ENCODE assay signal across 15 cellular contexts in the genomic region with DNA sequence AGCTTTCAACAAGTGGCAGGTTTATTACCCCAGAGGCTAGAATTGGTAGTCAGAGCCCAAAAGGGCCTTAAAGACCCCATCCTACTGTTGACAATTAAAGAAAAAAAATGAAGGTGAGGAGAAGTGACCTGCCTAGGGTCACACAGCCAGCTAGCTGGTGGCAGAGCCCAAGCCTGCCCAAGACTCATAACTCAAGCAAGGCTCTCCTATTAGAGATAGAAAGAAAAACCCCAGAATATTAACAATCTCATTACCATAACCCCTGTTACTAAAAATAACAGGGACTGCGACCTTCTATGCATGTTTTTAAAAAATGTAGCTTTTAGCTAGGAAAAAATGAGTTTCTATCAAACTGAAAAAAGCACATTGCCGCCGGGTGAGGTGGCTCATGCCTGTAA. TPM values are rescaled to one million over a fixed set of nuclear protein-coding genes. Genes with fewer than 3 reads are reported as not detected.
A peak's percentile ranks its signal among the peaks of the same experiment; 100 is the strongest.
DNase-seq lines count a peak whose midpoint lies in the region; ATAC-seq and TF ChIP-seq lines count a peak whose summit lies in the region.
"Had no signal": no experiment of that assay in that cellular context is flagged by ENCODE, and none has a peak within 500 bp of the region (broad histone marks: within the 10 kb centered on the region; RNA-seq: fewer than 3 reads in every experiment).

No MANE protein-coding gene starts in this region.

- no peak for TF ChIP-seq CTCF in lower lobe of right lung (IDR thresholded peaks at IDR 0.05)
- no peak for TF ChIP-seq CTCF in thyroid gland (IDR thresholded peaks at IDR 0.05)

- no peak for TF ChIP-seq POLR2A in thyroid gland (IDR thresholded peaks at IDR 0.05)

- H3K27ac ChIP-seq in lower lobe of right lung (peak overlapping the region; percentile 80), thyroid gland (peak overlapping the region; percentile 85 to 89 (median 86))

- intact Hi-C loops in activated naive CD4-positive, alpha-beta T cell treated with anti-CD3 and anti-CD28 coated beads for 36 hours (cut with micrococcal nuclease), result no loop called here
- intact Hi-C loops in lower lobe of right lung (cut with DNase I), result no loop called here
- intact Hi-C loops in thyroid gland (cut with DNase I), result no loop called here

- peak overlapping the region; percentile 13 for H3K27ac Mint-ChIP-seq in activated naive CD4-positive, alpha-beta T cell treated with anti-CD3 and anti-CD28 coated beads for 36 hours
- H3K27ac Mint-ChIP-seq in T-helper 17 cell, result peak overlapping the region; percentile 88

- no peaks in the 10 kb centered on the region for H3K27me3 ChIP-seq in lower lobe of right lung (ENCODE audit: low read depth)
- no peaks in the 10 kb centered on the region for H3K27me3 ChIP-seq in thyroid gland
- H3K27me3 ChIP-seq: vagina had no signal

- H3K36me3 Mint-ChIP-seq in activated naive CD4-positive, alpha-beta T cell treated with anti-CD3 and anti-CD28 coated beads for 36 hours (ENCODE audit: low read depth), result peaks cover 5% of the 10 kb centered on the region
- H3K36me3 Mint-ChIP-seq in T-helper 17 cell (ENCODE audit: low read depth), result peaks cover 3% of the 10 kb centered on the region

- H3K27me3 Mint-ChIP-seq in activated naive CD4-positive, alpha-beta T cell treated with anti-CD3 and anti-CD28 coated beads for 36 hours (ENCODE audit: low read depth), result no peaks in the 10 kb centered on the region
- no peaks in the 10 kb centered on the region for H3K27me3 Mint-ChIP-seq in T-helper 17 cell
- H3K27me3 Mint-ChIP-seq: naive thymus-derived CD8-positive, alpha-beta T cell had no signal

- no peaks in the 10 kb centered on the region for H3K9me3 Mint-ChIP-seq in activated naive CD4-positive, alpha-beta T cell treated with anti-CD3 and anti-CD28 coated beads for 36 hours
- H3K9me3 Mint-ChIP-seq: naive thymus-derived CD8-positive, alpha-beta T cell had no signal

- CTCF ChIA-PET in activated naive CD4-positive, alpha-beta T cell treated with anti-CD3 and anti-CD28 coated beads for 36 hours (lab: Charles Lee), result interaction anchor here (0.6 to 1.3 kb wide), 6 partner anchors 12 to 305 kb away, joined by 3 to 4 read pairs (median 3); no protein-coding TSS in a partner anchor

- ATAC-seq in T-helper 17 cell (no peak), lower lobe of right lung (no peak), GM18867 (IDR thresholded peaks at IDR 0.05; ENCODE audit: unreplicated experiment) (no peak)
- ATAC-seq: naive thymus-derived CD8-positive, alpha-beta T cell had no signal

- 83 to 89% methylated on average over 3 of the region's 3 CpGs for WGBS in thyroid gland, 2 donors

- H3K36me3 ChIP-seq in lower lobe of right lung (peaks cover 14% of the 10 kb centered on the region), thyroid gland (peaks cover 0 to 5% of the 10 kb centered on the region in 2 donors)
- H3K36me3 ChIP-seq: vagina had no signal

- DNase-seq in activated naive CD4-positive, alpha-beta T cell treated with anti-CD3 and anti-CD28 coated beads for 36 hours, result no peak
- no peak for DNase-seq in activated naive CD4-positive, alpha-beta T cell treated with anti-CD3 and anti-CD28 coated beads, Interleukin-2, amount 50 U/mL, for 16 hours
- DNase-seq in T-helper 17 cell (no peak), lower lobe of right lung (no peak), thyroid gland (no peak), NCI-H524 (lab: John Stamatoyannopoulos, UW) (no peak), NCI-H2081 treated with DMSO at 0.1 percent for 48 hours (lab: John Stamatoyannopoulos, UW) (no peak)
- DNase-seq: cerebellar nuclear complex; naive thymus-derived CD8-positive, alpha-beta T cell; NCI-H1417; NCI-H524 treated with DMSO at 0.1 percent for 48 hours had no signal

- peaks cover 73% of the 10 kb centered on the region for H3K4me1 Mint-ChIP-seq in activated naive CD4-positive, alpha-beta T cell treated with anti-CD3 and anti-CD28 coated beads for 36 hours (ENCODE audit: low read depth)
- H3K4me1 Mint-ChIP-seq in T-helper 17 cell, result peaks cover 36% of the 10 kb centered on the region

- H3K9me3 ChIP-seq in T-helper 17 cell (ENCODE audit: control insufficient read depth, low read length, poor library complexity, severe bottlenecking), result no peaks in the 10 kb centered on the region
- H3K9me3 ChIP-seq in lower lobe of right lung, result no peaks in the 10 kb centered on the region
- H3K9me3 ChIP-seq in thyroid gland, result no peaks in the 10 kb centered on the region
- H3K9me3 ChIP-seq: vagina had no signal

- peak overlapping the region; percentile 35 for H3K4me3 ChIP-seq in lower lobe of right lung
- H3K4me3 ChIP-seq in thyroid gland (replicated peaks in 1 of 3), result no peak overlapping the region
- H3K4me3 ChIP-seq: vagina had no signal

- H3K4me3 Mint-ChIP-seq in activated naive CD4-positive, alpha-beta T cell treated with anti-CD3 and anti-CD28 coated beads for 36 hours, result no peak overlapping the region
- no peak overlapping the region for H3K4me3 Mint-ChIP-seq in T-helper 17 cell
- H3K4me3 Mint-ChIP-seq: naive thymus-derived CD8-positive, alpha-beta T cell had no signal

- H3K4me1 ChIP-seq in lower lobe of right lung, result peaks cover 95% of the 10 kb centered on the region
- peaks cover 56 to 89% of the 10 kb centered on the region in 2 donors for H3K4me1 ChIP-seq in thyroid gland

RNA-seq across cellular contexts. Expression of gene HSPB9, which starts 14.0 kb away (rescaled TPM):
- total RNA-seq in activated naive CD4-positive, alpha-beta T cell treated with anti-CD3 and anti-CD28 coated beads for 36 hours, result not detected
- total RNA-seq in T-helper 17 cell (not detected), lower lobe of right lung (not detected), thyroid gland (under 1 TPM in 1 of 4 donors, not detected in 3; 0.33 TPM)
- total RNA-seq: fibroblast of lung; H4; naive thymus-derived CD8-positive, alpha-beta T cell had no signal

RNA-seq across cellular contexts. Expression of gene KAT2A, which starts 15.5 kb away (rescaled TPM):
- total RNA-seq in activated naive CD4-positive, alpha-beta T cell treated with anti-CD3 and anti-CD28 coated beads for 36 hours, result 10 to 100 TPM; 57.3 to 59.0 TPM
- total RNA-seq in T-helper 17 cell, result 10 to 100 TPM; 33.3 to 35.5 TPM
- total RNA-seq in lower lobe of right lung, result 41.6 TPM
- total RNA-seq in thyroid gland, result 10 to 100 TPM; 14.2 to 37.9 (median 23.3) TPM

RNA-seq across cellular contexts. Expression of gene RAB5C, which starts 18.1 kb away (rescaled TPM):
- total RNA-seq in activated naive CD4-positive, alpha-beta T cell treated with anti-CD3 and anti-CD28 coated beads for 36 hours, result 10 to 100 TPM; 32.5 to 36.6 TPM
- total RNA-seq in T-helper 17 cell, result 10 to 100 TPM; 74.3 to 97.9 TPM
- 153 TPM for total RNA-seq in lower lobe of right lung
- total RNA-seq in thyroid gland, result 100 to 1,000 TPM; 116 to 208 (median 147) TPM

RNA-seq across cellular contexts. Expression of gene DHX58, which starts 24.1 kb away (rescaled TPM):
- total RNA-seq in activated naive CD4-positive, alpha-beta T cell treated with anti-CD3 and anti-CD28 coated beads for 36 hours, result 10 to 100 TPM; 44.4 to 46.3 TPM
- total RNA-seq in T-helper 17 cell (10 to 100 TPM; 16.9 to 24.0 TPM), lower lobe of right lung (40.4 TPM), thyroid gland (10 to 100 TPM in 2 of 4 donors, 1 to 10 TPM in 2; 6.4 to 12.9 (median 9.7) TPM)

RNA-seq across cellular contexts. Expression of gene ZNF385C, which starts 38.4 kb away (rescaled TPM):
- under 1 TPM; 0.36 to 0.77 TPM for total RNA-seq in activated naive CD4-positive, alpha-beta T cell treated with anti-CD3 and anti-CD28 coated beads for 36 hours
- total RNA-seq in T-helper 17 cell, result under 1 TPM; 0.16 to 0.20 TPM
- 1.2 TPM for total RNA-seq in lower lobe of right lung
- total RNA-seq in thyroid gland, result under 1 TPM in 2 of 4 donors, not detected in 2; 0.22 to 0.54 TPM
